ENCODE assay signal across 8 cellular contexts in genomic region chr1:98323906-98324358, GRCh38.
DNase-seq lines count a peak whose midpoint lies in the region; ATAC-seq and TF ChIP-seq lines count a peak whose summit lies in the region.

No MANE protein-coding gene starts in this region.

- H3K9me3 ChIP-seq in spleen, result no peaks in the 10 kb centered on the region

- no peaks in the 10 kb centered on the region for H3K27me3 ChIP-seq in spleen (replicated peaks in 1 of 7)

- intact Hi-C loops in spleen (cut with DNase I; ENCODE audit: low total_unique reads), result no loop called here

- TF ChIP-seq POLR2A in spleen (IDR thresholded peaks at IDR 0.05), result no peak

- peak overlapping the region in 6 of 8 donors; percentile 10 to 66 (median 52) for H3K27ac ChIP-seq in spleen

- no peak for TF ChIP-seq CTCF in fibroblast of villous mesenchyme (IDR thresholded peaks at IDR 0.05; ENCODE audit: insufficient read depth, low read depth, low read length)
- TF ChIP-seq CTCF in spleen (IDR thresholded peaks at IDR 0.05 in 8 of 11, conservative IDR thresholded peaks at IDR 0.05 in 3 of 11), result no peak

- no peaks in the 10 kb centered on the region for H3K36me3 ChIP-seq in spleen

- 5 to 15% (median 8%) methylated on average over 3 of the region's 3 CpGs for WGBS in spleen, 5 donors

- no peak overlapping the region for H3K4me3 ChIP-seq in fibroblast of villous mesenchyme (ENCODE audit: low read depth, low read length)
- peak overlapping the region in 1 of 8 donors; percentile 23 for H3K4me3 ChIP-seq in spleen

- H3K4me1 ChIP-seq in spleen, result peaks cover 0 to 28% (median 17%) of the 10 kb centered on the region in 6 donors

- DNase-seq in fibroblast of villous mesenchyme (ENCODE audit: low read depth) (peak; percentile 97), spleen (no peak), NCI-H345 (lab: John Stamatoyannopoulos, UW) (no peak)

- peak; percentile 57 for ATAC-seq in HG02885 (IDR thresholded peaks at IDR 0.05; ENCODE audit: poor library complexity, unreplicated experiment)
- ATAC-seq in SK-N-SH treated with all-trans-retinoic acid at 6 μM for 48 hours, result peak; percentile 77
- ATAC-seq in GM18511 (IDR thresholded peaks at IDR 0.05; ENCODE audit: unreplicated experiment), result no peak
- ATAC-seq in HG03354 (IDR thresholded peaks at IDR 0.05; ENCODE audit: poor library complexity, severe bottlenecking, unreplicated experiment), result no peak
- no peak for ATAC-seq in HG03571 (IDR thresholded peaks at IDR 0.05; ENCODE audit: unreplicated experiment)

TF ChIP-seq in SK-N-SH treated with all-trans-retinoic acid at 6 μM for 48 hours, 23 proteins besides CTCF, POLR2A, EP300 and RAD21:
- no peak for TF ChIP-seq BACH2 (CRISPR knock-in tag; IDR thresholded peaks at IDR 0.05; ENCODE audit: borderline replicate concordance)
- no peak for TF ChIP-seq ZNF565 (CRISPR knock-in tag; conservative IDR thresholded peaks at IDR 0.05; ENCODE audit: low read depth)
- TF ChIP-seq ISL1 (CRISPR knock-in tag; IDR thresholded peaks at IDR 0.05), result no peak
- no peak for TF ChIP-seq ZFP30 (CRISPR knock-in tag; IDR thresholded peaks at IDR 0.05)
- no peak for TF ChIP-seq CSDC2 (CRISPR knock-in tag; IDR thresholded peaks at IDR 0.05)
- no peak for TF ChIP-seq TCF4 (CRISPR knock-in tag; IDR thresholded peaks at IDR 0.05; ENCODE audit: borderline replicate concordance)
- no peak for TF ChIP-seq ARNTL (CRISPR knock-in tag; IDR thresholded peaks at IDR 0.05; ENCODE audit: borderline replicate concordance, low read depth)
- TF ChIP-seq ZC3H10 (CRISPR knock-in tag; IDR thresholded peaks at IDR 0.05), result no peak
- TF ChIP-seq ZNF8 (CRISPR knock-in tag; IDR thresholded peaks at IDR 0.05), result no peak
- no peak for TF ChIP-seq PATZ1 (CRISPR knock-in tag; IDR thresholded peaks at IDR 0.05; ENCODE audit: borderline replicate concordance)
- TF ChIP-seq POU6F1 (CRISPR knock-in tag; IDR thresholded peaks at IDR 0.05; ENCODE audit: borderline replicate concordance, low read depth), result no peak
- TF ChIP-seq RARB (CRISPR knock-in tag; IDR thresholded peaks at IDR 0.05), result no peak
- TF ChIP-seq SNAI2 (CRISPR knock-in tag; IDR thresholded peaks at IDR 0.05), result no peak
- no peak for TF ChIP-seq ZFP3 (CRISPR knock-in tag; IDR thresholded peaks at IDR 0.05)
- no peak for TF ChIP-seq ESRRG (CRISPR knock-in tag; IDR thresholded peaks at IDR 0.05)
- TF ChIP-seq OSR1 (CRISPR knock-in tag; IDR thresholded peaks at IDR 0.05), result no peak

Comparison
In these comparisons a context has a peak if more than half of its experiments do, and no peak if none do; other contexts are left out.
1. ATAC-seq: peak in HG02885 (single experiment) and SK-N-SH treated with all-trans-retinoic acid at 6 μM for 48 hours (single experiment); none in GM18511 (single experiment), HG03354 (single experiment) and HG03571 (single experiment).